8 cellular contexts compared by ENCODE assay signal in genomic region chr2:200305797-200306718, GRCh38. TPM values are rescaled to one million over a fixed set of nuclear protein-coding genes. Genes with fewer than 3 reads are reported as not detected.
DNase-seq lines count a peak whose midpoint lies in the region; ATAC-seq and TF ChIP-seq lines count a peak whose summit lies in the region.

Gene SPATS2L, plus strand, starts transcription at chr2:200306693. Its CDS starts 82,552 bp downstream, at chr2:200389245.

- peak; percentile 20 for DNase-seq in NCI-H2107 treated with DMSO at 0.1 percent for 48 hours (lab: John Stamatoyannopoulos, UW; ENCODE audit: unreplicated experiment)
- DNase-seq in NCI-H2107 (lab: John Stamatoyannopoulos, UW): no peak
- peak; percentile 86 for DNase-seq in NCI-H526 treated with DMSO at 0.1 percent for 48 hours (lab: John Stamatoyannopoulos, UW)
- DNase-seq in activated CD8-positive, alpha-beta memory T cell treated with anti-CD3 and anti-CD28 coated beads for 24 hours: peak; percentile 81
- DNase-seq in effector memory CD4-positive, alpha-beta T cell: peak; percentile 4 to 15 (median 9)
- peak; percentile 86 for DNase-seq in lower lobe of right lung
- peak; percentile 30 to 43 (median 37) for DNase-seq in stimulated activated CD4-positive, alpha-beta T cell treated with anti-CD3 and anti-CD28 coated beads, TNF-alpha, amount 100 ng/mL, for 48 hours (ENCODE audit: low read depth in 3 of 3)

- no peaks in the 10 kb centered on the region for H3K36me3 ChIP-seq in effector memory CD4-positive, alpha-beta T cell (ENCODE audit: control insufficient read depth, insufficient read depth, low read length)
- no peaks in the 10 kb centered on the region for H3K36me3 ChIP-seq in lower lobe of right lung

- peak; percentile 18 for TF ChIP-seq CTCF in lower lobe of right lung (IDR thresholded peaks at IDR 0.05)

- ATAC-seq in HG02970 (IDR thresholded peaks at IDR 0.05; ENCODE audit: low FRiP score, unreplicated experiment) (peak; percentile 40), lower lobe of right lung (peak; percentile 85 to 87)

- intact Hi-C loops in lower lobe of right lung (cut with DNase I): no loop called here

- H3K4me3 ChIP-seq in effector memory CD4-positive, alpha-beta T cell (ENCODE audit: insufficient read depth, low read depth, low read length, poor library complexity, severe bottlenecking): peak within 1 kb of the TSS; percentile 72
- H3K4me3 ChIP-seq in lower lobe of right lung: peak within 1 kb of the TSS; percentile 79

- H3K27ac ChIP-seq in effector memory CD4-positive, alpha-beta T cell (ENCODE audit: insufficient read depth, low read length, poor library complexity, severe bottlenecking): no peak within 1 kb of the TSS
- H3K27ac ChIP-seq in lower lobe of right lung: peak within 1 kb of the TSS; percentile 89

- H3K9me3 ChIP-seq in effector memory CD4-positive, alpha-beta T cell (ENCODE audit: control insufficient read depth, low read length): no peaks in the 10 kb centered on the region
- no peaks in the 10 kb centered on the region for H3K9me3 ChIP-seq in lower lobe of right lung

- no peaks in the 10 kb centered on the region for H3K27me3 ChIP-seq in effector memory CD4-positive, alpha-beta T cell (replicated peaks; ENCODE audit: control insufficient read depth, insufficient read depth, low read length, poor library complexity, severe bottlenecking)
- no peaks in the 10 kb centered on the region for H3K27me3 ChIP-seq in lower lobe of right lung (ENCODE audit: low read depth)

- H3K4me1 ChIP-seq in effector memory CD4-positive, alpha-beta T cell (ENCODE audit: control insufficient read depth, insufficient read depth, low read length, poor library complexity, severe bottlenecking): no peaks in the 10 kb centered on the region
- peaks cover 27% of the 10 kb centered on the region for H3K4me1 ChIP-seq in lower lobe of right lung

RNA-seq across cellular contexts. Expression of gene SPATS2L, which starts in this region (rescaled TPM):
- total RNA-seq in lower lobe of right lung: 100 TPM
